In the genomic region with DNA sequence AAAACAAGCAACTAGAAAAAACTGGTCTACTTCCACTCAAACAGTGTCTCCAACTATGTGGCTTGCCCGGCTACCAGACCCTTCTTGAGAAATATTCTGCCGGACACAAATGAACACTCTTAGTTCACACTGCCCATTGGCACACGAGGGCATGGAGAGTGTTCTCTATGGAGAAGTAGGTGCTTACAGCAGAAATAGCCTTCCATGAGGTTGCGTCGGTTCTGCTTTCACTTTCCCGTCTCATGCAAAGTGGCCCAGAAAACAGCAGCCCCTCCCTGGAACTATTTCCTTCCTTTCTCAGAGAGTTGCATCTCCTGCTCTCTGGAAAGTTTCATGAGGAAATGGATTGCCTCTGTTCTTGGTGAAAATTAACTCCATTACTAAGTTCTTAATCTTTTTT, we compare ENCODE assay signal across 1 cellular context.
TF ChIP-seq lines count a peak whose summit lies in the region.

No MANE protein-coding gene starts in this region.

TF ChIP-seq in GM23338, 12 proteins besides CTCF, POLR2A, EP300 and RAD21 (continued from another document):
- TF ChIP-seq ZNF462 (CRISPR knock-in tag; IDR thresholded peaks at IDR 0.05) (no peak), STAT1 (IDR thresholded peaks at IDR 0.05; ENCODE audit: unreplicated experiment) (no peak), ZNF331 (CRISPR knock-in tag; IDR thresholded peaks at IDR 0.05; ENCODE audit: low read depth) (no peak), CREB1 (CRISPR knock-in tag; IDR thresholded peaks at IDR 0.05; ENCODE audit: low read depth) (no peak), ZNF114 (CRISPR knock-in tag; IDR thresholded peaks at IDR 0.05) (no peak)
- TF ChIP-seq, protein P1, sequence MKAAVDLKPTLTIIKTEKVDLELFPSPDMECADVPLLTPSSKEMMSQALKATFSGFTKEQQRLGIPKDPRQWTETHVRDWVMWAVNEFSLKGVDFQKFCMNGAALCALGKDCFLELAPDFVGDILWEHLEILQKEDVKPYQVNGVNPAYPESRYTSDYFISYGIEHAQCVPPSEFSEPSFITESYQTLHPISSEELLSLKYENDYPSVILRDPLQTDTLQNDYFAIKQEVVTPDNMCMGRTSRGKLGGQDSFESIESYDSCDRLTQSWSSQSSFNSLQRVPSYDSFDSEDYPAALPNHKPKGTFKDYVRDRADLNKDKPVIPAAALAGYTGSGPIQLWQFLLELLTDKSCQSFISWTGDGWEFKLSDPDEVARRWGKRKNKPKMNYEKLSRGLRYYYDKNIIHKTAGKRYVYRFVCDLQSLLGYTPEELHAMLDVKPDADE (IDR thresholded peaks at IDR 0.05): no peak
- TF ChIP-seq, protein P2, sequence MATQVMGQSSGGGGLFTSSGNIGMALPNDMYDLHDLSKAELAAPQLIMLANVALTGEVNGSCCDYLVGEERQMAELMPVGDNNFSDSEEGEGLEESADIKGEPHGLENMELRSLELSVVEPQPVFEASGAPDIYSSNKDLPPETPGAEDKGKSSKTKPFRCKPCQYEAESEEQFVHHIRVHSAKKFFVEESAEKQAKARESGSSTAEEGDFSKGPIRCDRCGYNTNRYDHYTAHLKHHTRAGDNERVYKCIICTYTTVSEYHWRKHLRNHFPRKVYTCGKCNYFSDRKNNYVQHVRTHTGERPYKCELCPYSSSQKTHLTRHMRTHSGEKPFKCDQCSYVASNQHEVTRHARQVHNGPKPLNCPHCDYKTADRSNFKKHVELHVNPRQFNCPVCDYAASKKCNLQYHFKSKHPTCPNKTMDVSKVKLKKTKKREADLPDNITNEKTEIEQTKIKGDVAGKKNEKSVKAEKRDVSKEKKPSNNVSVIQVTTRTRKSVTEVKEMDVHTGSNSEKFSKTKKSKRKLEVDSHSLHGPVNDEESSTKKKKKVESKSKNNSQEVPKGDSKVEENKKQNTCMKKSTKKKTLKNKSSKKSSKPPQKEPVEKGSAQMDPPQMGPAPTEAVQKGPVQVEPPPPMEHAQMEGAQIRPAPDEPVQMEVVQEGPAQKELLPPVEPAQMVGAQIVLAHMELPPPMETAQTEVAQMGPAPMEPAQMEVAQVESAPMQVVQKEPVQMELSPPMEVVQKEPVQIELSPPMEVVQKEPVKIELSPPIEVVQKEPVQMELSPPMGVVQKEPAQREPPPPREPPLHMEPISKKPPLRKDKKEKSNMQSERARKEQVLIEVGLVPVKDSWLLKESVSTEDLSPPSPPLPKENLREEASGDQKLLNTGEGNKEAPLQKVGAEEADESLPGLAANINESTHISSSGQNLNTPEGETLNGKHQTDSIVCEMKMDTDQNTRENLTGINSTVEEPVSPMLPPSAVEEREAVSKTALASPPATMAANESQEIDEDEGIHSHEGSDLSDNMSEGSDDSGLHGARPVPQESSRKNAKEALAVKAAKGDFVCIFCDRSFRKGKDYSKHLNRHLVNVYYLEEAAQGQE (IDR thresholded peaks at IDR 0.05; ENCODE audit: unreplicated experiment): no peak
TF ChIP-seq in GM23338: peak in this region for 0.
